Comparison of ENCODE assay signal across 8 cellular contexts in genomic region chr5:167378894-167379723, GRCh38.
"Had no signal": no experiment of that assay in that cellular context is flagged by ENCODE, and none has a peak within 500 bp of the region (broad histone marks: within the 10 kb centered on the region; RNA-seq: fewer than 3 reads in every experiment).

No MANE protein-coding gene starts in this region.

- H3K27ac ChIP-seq: pancreas, skin epidermis had no signal

- H3K9me3 ChIP-seq: pancreas had no signal

- H3K4me3 ChIP-seq: pancreas, skin epidermis had no signal

- DNase-seq: activated naive CD4-positive, alpha-beta T cell treated with Interleukin-2 at 50 U/mL for 16 hours; hypothalamus; retina; SW 1271; trophoblast cell had no signal

- ATAC-seq: stimulated activated memory B cell treated with anti-CD40 and anti-IgM and Interleukin-4, amounts not matched to agents 10 μg/mL and 1 μg/mL and 100 μg/mL, for 72 hours had no signal

- H3K27me3 ChIP-seq: pancreas had no signal

- H3K36me3 ChIP-seq: pancreas had no signal

- H3K4me1 ChIP-seq: pancreas had no signal
